ENCODE assay signal across 11 cellular contexts in genomic region chr9:76817489-76817888, GRCh38. TPM values are rescaled to one million over a fixed set of nuclear protein-coding genes. Genes with fewer than 3 reads are reported as not detected.
DNase-seq lines count a peak whose midpoint lies in the region; TF ChIP-seq lines count a peak whose summit lies in the region.
"Had no signal": no experiment of that assay in that cellular context is flagged by ENCODE, and none has a peak within 500 bp of the region (broad histone marks: within the 10 kb centered on the region; RNA-seq: fewer than 3 reads in every experiment).

No MANE protein-coding gene starts in this region.

- no peaks in the 10 kb centered on the region for H3K9me2 ChIP-seq in OCI-LY7 (ENCODE audit: insufficient read depth, low read length)

- H3K9me3 ChIP-seq in adrenal gland (replicated peaks in 1 of 3) (no peaks in the 10 kb centered on the region), stomach smooth muscle (ENCODE audit: control insufficient read depth in 2 of 2, low read length in 2 of 2) (no peaks in the 10 kb centered on the region), OCI-LY7 (ENCODE audit: low read length) (no peaks in the 10 kb centered on the region)
- H3K9me3 ChIP-seq: prostate gland had no signal

- no TSS peak for BruUV-seq in OCI-LY7 (replicated peaks; lab: Mats Ljungman, UMichigan)

- 95 to 100% (median 98%) methylated on average over 1 of the region's 1 CpG for WGBS in adrenal gland, 4 donors

- no peak overlapping the region for H2AFZ ChIP-seq in OCI-LY7 (ENCODE audit: low read length)

- intact Hi-C loops in adrenal gland (cut with DNase I) (no loop called here), OCI-LY7 (cut with micrococcal nuclease; ENCODE audit: unreplicated experiment) (no loop called here)

- POLR2A ChIA-PET in OCI-LY7 (lab: Charles Lee) = no interaction called here

- H3K4me1 ChIP-seq in adrenal gland (replicated peaks in 1 of 2) = peaks cover 0 to 13% of the 10 kb centered on the region in 2 donors
- H3K4me1 ChIP-seq in stomach smooth muscle (ENCODE audit: control insufficient read depth, insufficient read depth, low read length) = peaks cover 30% of the 10 kb centered on the region
- H3K4me1 ChIP-seq in OCI-LY7 (ENCODE audit: insufficient read depth, low read length, poor library complexity, severe bottlenecking) = no peaks in the 10 kb centered on the region
- H3K4me1 ChIP-seq: prostate gland had no signal

- H3K27me3 ChIP-seq in adrenal gland = no peaks in the 10 kb centered on the region
- H3K27me3 ChIP-seq in stomach smooth muscle (ENCODE audit: control insufficient read depth in 1 of 2, insufficient read depth in 2 of 2, low read length in 2 of 2) = no peaks in the 10 kb centered on the region

- H3K4me3 ChIP-seq in adrenal gland (no peak overlapping the region), stomach smooth muscle (ENCODE audit: low read length in 2 of 2) (no peak overlapping the region), OCI-LY7 (ENCODE audit: low read depth, low read length, poor library complexity, severe bottlenecking) (no peak overlapping the region)
- H3K4me3 ChIP-seq: prostate gland had no signal

- H3K36me3 ChIP-seq in adrenal gland (replicated peaks in 1 of 2) (no peaks in the 10 kb centered on the region), stomach smooth muscle (ENCODE audit: control insufficient read depth in 2 of 2, insufficient read depth in 2 of 2, low read length in 2 of 2) (peaks cover 0 to 3% of the 10 kb centered on the region in 2 donors), OCI-LY7 (ENCODE audit: insufficient read depth, low read length) (no peaks in the 10 kb centered on the region)
- H3K36me3 ChIP-seq: prostate gland had no signal

- H3K4me2 ChIP-seq in OCI-LY7 (ENCODE audit: low read length) = no peak overlapping the region

- DNase-seq in GM04504 (ENCODE audit: low read depth) (peak; percentile 68), adrenal gland (peak in 3 of 7 donors; percentile 6 to 25 (median 17)), glomerular visceral epithelial cell (ENCODE audit: extremely low spot score) (peak; percentile 15), RKO (ENCODE audit: low spot score) (no peak), midbrain (lab: John Stamatoyannopoulos, UW) (no peak), OCI-LY7 (ENCODE audit: low spot score) (no peak), NCI-H187 treated with DMSO at 0.1 percent for 48 hours (lab: John Stamatoyannopoulos, UW) (no peak)
- DNase-seq: activated CD8-positive, alpha-beta memory T cell treated with anti-CD3 and anti-CD28 coated beads, Interleukin-2, amount 50 U/mL, for 4 hours; NCI-H510A treated with DMSO at 0.1 percent for 48 hours had no signal

- CTCF ChIA-PET in OCI-LY7 (lab: Charles Lee; ENCODE audit: unreplicated experiment) = no interaction called here

- peak overlapping the region in 1 of 2 donors; percentile 25 for H3K9ac ChIP-seq in stomach smooth muscle (ENCODE audit: low read length in 2 of 2)

- H3K27ac ChIP-seq in adrenal gland (peak overlapping the region in 3 of 5 donors; percentile 56 to 85 (median 65)), stomach smooth muscle (ENCODE audit: low read length) (peak overlapping the region; percentile 87), OCI-LY7 (ENCODE audit: low read depth, low read length, poor library complexity, severe bottlenecking) (no peak overlapping the region)

- H4K20me1 ChIP-seq in OCI-LY7 (ENCODE audit: insufficient read depth, low read length) = no peaks in the 10 kb centered on the region

- no peaks in the 10 kb centered on the region for H3K79me2 ChIP-seq in OCI-LY7 (ENCODE audit: insufficient read depth, low read depth, low read length)

- no peak for TF ChIP-seq CTCF in adrenal gland (IDR thresholded peaks at IDR 0.05)
- no peak for TF ChIP-seq CTCF in OCI-LY7 (conservative IDR thresholded peaks at IDR 0.05; ENCODE audit: low read length)

- TF ChIP-seq POLR2A in adrenal gland (IDR thresholded peaks at IDR 0.05) = no peak

RNA-seq across cellular contexts. Expression of gene PCA3, which starts 53.3 kb away (rescaled TPM):
- total RNA-seq in adrenal gland = under 1 TPM in 2 of 8 donors, not detected in 6; 0.07 to 0.14 TPM
- not detected for polyA plus RNA-seq in adrenal gland
- total RNA-seq in OCI-LY7 (2014; rRNA removed; shearing (Covaris generic)) = not detected in 2 replicates
- total RNA-seq in OCI-LY7 (2022) = not detected in 2 replicates

Comparison
In these comparisons a context has a peak if more than half of its experiments do, and no peak if none do; other contexts are left out.
1. DNase-seq: peak in GM04504 (single experiment) and glomerular visceral epithelial cell (single experiment); none in RKO (single experiment), midbrain (single experiment), OCI-LY7 (single experiment) and NCI-H187 treated with DMSO at 0.1 percent for 48 hours (single experiment).